28 cellular contexts compared by ENCODE assay signal in the genomic region with DNA sequence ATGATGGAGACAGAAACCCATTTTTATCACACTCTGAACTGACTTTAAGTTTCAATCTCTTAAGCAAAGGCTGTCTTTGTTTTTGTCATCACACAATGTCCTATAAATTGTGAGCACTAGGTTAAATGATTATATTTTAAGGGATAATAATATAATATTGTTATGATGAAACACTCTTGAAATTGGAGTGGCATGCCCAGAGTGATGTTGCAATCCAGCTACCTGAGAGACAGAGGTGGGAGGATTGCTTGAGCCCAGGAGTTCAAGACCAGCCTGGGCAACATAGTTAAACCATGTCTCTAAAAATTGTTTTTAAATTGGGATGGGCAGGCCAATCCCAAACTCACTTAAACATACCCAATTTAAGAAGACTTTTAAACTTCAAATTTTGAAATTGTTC.
"Had no signal": no experiment of that assay in that cellular context is flagged by ENCODE, and none has a peak within 500 bp of the region (broad histone marks: within the 10 kb centered on the region; RNA-seq: fewer than 3 reads in every experiment).

No MANE protein-coding gene starts in this region.

- H3K4me1 Mint-ChIP-seq: stimulated activated effector memory CD8-positive, alpha-beta T cell treated with anti-CD3 and anti-CD28 coated beads, Interleukin-12 subunit alpha, Interleukin-12 subunit beta, amount 100 ng/mL, for 72 hours; stimulated activated naive B cell treated with anti-CD40 and anti-IgM and Interleukin-4, amounts not matched to agents 10 μg/mL and 1 μg/mL and 100 μg/mL, for 72 hours; stimulated activated naive CD8-positive, alpha-beta T cell treated with anti-CD3 and anti-CD28 coated beads, Interleukin-15, amount 100 ng/mL, for 72 hours had no signal

- H3K9me3 ChIP-seq: stomach, suprapubic skin, testis, thoracic aorta, thyroid gland, tibial artery, tibial nerve, transverse colon, upper lobe of left lung, upper lobe of right lung, uterus, vagina had no signal

- H3K27me3 ChIP-seq: stomach, suprapubic skin, testis, thyroid gland, tibial artery, tibial nerve, transverse colon, upper lobe of left lung, upper lobe of right lung, uterus, vagina had no signal

- H3K4me1 ChIP-seq: stomach, suprapubic skin, testis, thyroid gland, tibial artery, tibial nerve, transverse colon, upper lobe of left lung, upper lobe of right lung, uterus, vagina had no signal

- H3K4me3 ChIP-seq: stomach, suprapubic skin, testis, thoracic aorta, thyroid gland, tibial artery, tibial nerve, transverse colon, upper lobe of left lung, upper lobe of right lung, uterus, vagina had no signal

- ATAC-seq: stimulated activated effector memory CD8-positive, alpha-beta T cell treated with anti-CD3 and anti-CD28 coated beads, Interleukin-12 subunit alpha, Interleukin-12 subunit beta, amount 100 ng/mL, for 72 hours; stimulated activated memory B cell treated with anti-CD40 and anti-IgM and Interleukin-4, amounts not matched to agents 10 μg/mL and 1 μg/mL and 100 μg/mL, for 72 hours; stimulated activated naive B cell treated with anti-CD40 and anti-IgM and Interleukin-4, amounts not matched to agents 10 μg/mL and 1 μg/mL and 100 μg/mL, for 72 hours; stimulated activated naive CD8-positive, alpha-beta T cell treated with anti-CD3 and anti-CD28 coated beads, Interleukin-15, amount 100 ng/mL, for 72 hours; stimulated activated naive CD8-positive, alpha-beta T cell treated with anti-CD3 and anti-CD28 coated beads, Interleukin-15, Interleukin-2, amounts not matched to agents 100 U/mL and 50 U/mL, for 24 hours; upper lobe of right lung had no signal

- H3K27ac Mint-ChIP-seq: stimulated activated effector memory CD8-positive, alpha-beta T cell treated with anti-CD3 and anti-CD28 coated beads, Interleukin-12 subunit alpha, Interleukin-12 subunit beta, amount 100 ng/mL, for 72 hours; stimulated activated memory B cell treated with anti-CD40 and anti-IgM and Interleukin-4, amounts not matched to agents 10 μg/mL and 1 μg/mL and 100 μg/mL, for 72 hours; stimulated activated naive B cell treated with anti-CD40 and anti-IgM and Interleukin-4, amounts not matched to agents 10 μg/mL and 1 μg/mL and 100 μg/mL, for 72 hours; stimulated activated naive CD8-positive, alpha-beta T cell treated with anti-CD3 and anti-CD28 coated beads, Interleukin-15, amount 100 ng/mL, for 72 hours; stimulated activated naive CD8-positive, alpha-beta T cell treated with anti-CD3 and anti-CD28 coated beads, Interleukin-15, Interleukin-2, amounts not matched to agents 100 ng/mL and 50 ng/mL, for 24 hours; type B pancreatic cell had no signal

- DNase-seq: stimulated activated CD4-positive, alpha-beta T cell treated with anti-CD3 and anti-CD28 coated beads, Interleukin-2, amount 100 ng/mL, for 48 hours; stimulated activated CD4-positive, alpha-beta T cell treated with anti-CD3 and anti-CD28 coated beads, Interleukin-4, amount 100 ng/mL, for 1 hour; stimulated activated CD4-positive, alpha-beta T cell treated with anti-CD3 and anti-CD28 coated beads, Interleukin-4, amount 100 ng/mL, for 24 hours; stimulated activated CD4-positive, alpha-beta T cell treated with anti-CD3 and anti-CD28 coated beads, Interleukin-4, amount 100 ng/mL, for 4 hours; stimulated activated CD8-positive, alpha-beta memory T cell treated with anti-CD3 and anti-CD28 coated beads, Interleukin-4, amount 100 ng/mL, for 48 hours; stimulated activated naive B cell treated with anti-CD40 and anti-IgM and Interleukin-4, amounts not matched to agents 10 μg/mL and 1 μg/mL and 100 μg/mL, for 72 hours; stimulated activated naive CD4-positive, alpha-beta T cell; stimulated activated naive CD4-positive, alpha-beta T cell treated with Interleukin-2 at 50 U/mL for 16 hours; stimulated activated naive CD8-positive, alpha-beta T cell treated with anti-CD3 and anti-CD28 coated beads, Interleukin-15, amount 100 ng/mL, for 72 hours; stimulated activated naive CD8-positive, alpha-beta T cell treated with anti-CD3 and anti-CD28 coated beads, Interleukin-15, Interleukin-2, amounts not matched to agents 100 U/mL and 50 U/mL, for 24 hours; stomach; substantia nigra; testis; thyroid gland; tibial artery; transverse colon; upper lobe of left lung; upper lobe of right lung; uterus had no signal

- H3K36me3 ChIP-seq: stomach, suprapubic skin, thoracic aorta, thyroid gland, tibial artery, tibial nerve, transverse colon, upper lobe of left lung, upper lobe of right lung, uterus, vagina had no signal

- H3K9me3 Mint-ChIP-seq: stimulated activated naive CD8-positive, alpha-beta T cell treated with anti-CD3 and anti-CD28 coated beads, Interleukin-15, amount 100 ng/mL, for 72 hours; stimulated activated naive CD8-positive, alpha-beta T cell treated with anti-CD3 and anti-CD28 coated beads, Interleukin-15, Interleukin-2, amounts not matched to agents 100 ng/mL and 50 ng/mL, for 24 hours; type B pancreatic cell had no signal

- FAIRE-seq: urothelium cell line had no signal

- H3K4me3 Mint-ChIP-seq: stimulated activated effector memory CD8-positive, alpha-beta T cell treated with anti-CD3 and anti-CD28 coated beads, Interleukin-12 subunit alpha, Interleukin-12 subunit beta, amount 100 ng/mL, for 72 hours; stimulated activated memory B cell treated with anti-CD40 and anti-IgM and Interleukin-4, amounts not matched to agents 10 μg/mL and 1 μg/mL and 100 μg/mL, for 72 hours; stimulated activated naive B cell treated with anti-CD40 and anti-IgM and Interleukin-4, amounts not matched to agents 10 μg/mL and 1 μg/mL and 100 μg/mL, for 72 hours; stimulated activated naive CD8-positive, alpha-beta T cell treated with anti-CD3 and anti-CD28 coated beads, Interleukin-15, amount 100 ng/mL, for 72 hours; stimulated activated naive CD8-positive, alpha-beta T cell treated with anti-CD3 and anti-CD28 coated beads, Interleukin-15, Interleukin-2, amounts not matched to agents 100 ng/mL and 50 ng/mL, for 24 hours; type B pancreatic cell had no signal

- H3K27ac ChIP-seq: stomach, suprapubic skin, testis, thoracic aorta, thyroid gland, tibial artery, tibial nerve, transverse colon, upper lobe of left lung, upper lobe of right lung, uterus, vagina had no signal

- H3K36me3 Mint-ChIP-seq: stimulated activated effector memory CD8-positive, alpha-beta T cell treated with anti-CD3 and anti-CD28 coated beads, Interleukin-12 subunit alpha, Interleukin-12 subunit beta, amount 100 ng/mL, for 72 hours; stimulated activated memory B cell treated with anti-CD40 and anti-IgM and Interleukin-4, amounts not matched to agents 10 μg/mL and 1 μg/mL and 100 μg/mL, for 72 hours; stimulated activated naive B cell treated with anti-CD40 and anti-IgM and Interleukin-4, amounts not matched to agents 10 μg/mL and 1 μg/mL and 100 μg/mL, for 72 hours; type B pancreatic cell had no signal
